In genomic region chr1:119968068-119968492, GRCh38 we compare ENCODE assay signal across 8 cellular contexts.
A peak's percentile ranks its signal among the peaks of the same experiment; 100 is the strongest.
DNase-seq lines count a peak whose midpoint lies in the region; FAIRE-seq and TF ChIP-seq lines count a peak whose summit lies in the region.

No MANE protein-coding gene starts in this region.

- no peaks in the 10 kb centered on the region for H3K9me3 ChIP-seq in astrocyte (ENCODE audit: insufficient read depth, low read depth, low read length)

- H4K20me1 ChIP-seq in astrocyte (ENCODE audit: insufficient read depth, low read length): peaks cover 43% of the 10 kb centered on the region

- peak overlapping the region; percentile 47 for H3K27ac Mint-ChIP-seq in astrocyte (ENCODE audit: unreplicated experiment)

- TF ChIP-seq CTCF in astrocyte (IDR thresholded peaks at IDR 0.05; ENCODE audit: insufficient read depth, low read depth, low read length): peak; percentile 69

- H3K4me1 ChIP-seq in astrocyte (ENCODE audit: insufficient read depth, low read length): peaks cover 14% of the 10 kb centered on the region

- H3K9ac ChIP-seq in astrocyte (ENCODE audit: low read length): no peak overlapping the region

- no peaks in the 10 kb centered on the region for H3K9me3 Mint-ChIP-seq in astrocyte (ENCODE audit: unreplicated experiment)

- no peak overlapping the region for H3K4me2 ChIP-seq in astrocyte (ENCODE audit: low read length)

- H3K4me3 Mint-ChIP-seq in astrocyte (ENCODE audit: unreplicated experiment): no peak overlapping the region

- peaks cover 34% of the 10 kb centered on the region for H3K4me1 Mint-ChIP-seq in astrocyte (ENCODE audit: low read depth, unreplicated experiment)

- no peak overlapping the region for H3K27ac ChIP-seq in astrocyte (ENCODE audit: low read depth, low read length)

- peak; percentile 80 for DNase-seq in COLO668 (lab: John Stamatoyannopoulos, UW; ENCODE audit: unreplicated experiment)
- peak; percentile 13 for DNase-seq in GM19238 (ENCODE audit: insufficient read length, low spot score)
- peak in 67 of 76 experiments; percentile 1 to 80 (median 50) for DNase-seq in HUDEP-2 (lab: John Stamatoyannopoulos, UW; ENCODE audit: unreplicated experiment in 76 of 76)
- DNase-seq in T-helper 22 cell (ENCODE audit: low read depth): peak; percentile 25
- DNase-seq in astrocyte (ENCODE audit: low read depth): no peak
- peak; percentile 33 for DNase-seq in iris pigment epithelial cell (ENCODE audit: low read depth)
- peak; percentile 23 to 71 (median 47) for DNase-seq in stimulated activated CD4-positive, alpha-beta T cell treated with anti-CD3 and anti-CD28 coated beads, TNF-alpha, amount 100 ng/mL, for 1 hour (ENCODE audit: low read depth in 3 of 3, low spot score in 1 of 3)
- DNase-seq in putamen (ENCODE audit: low spot score): no peak

- no peak for FAIRE-seq in astrocyte (lab: Jason Lieb, UNC)

- H3K36me3 Mint-ChIP-seq in astrocyte (ENCODE audit: low read depth, unreplicated experiment): peaks cover 39% of the 10 kb centered on the region

- H3K27me3 Mint-ChIP-seq in astrocyte (ENCODE audit: low read depth, unreplicated experiment): no peaks in the 10 kb centered on the region

- peaks cover 11% of the 10 kb centered on the region for H3K79me2 ChIP-seq in astrocyte (ENCODE audit: insufficient read depth, low read length)

- H2AFZ ChIP-seq in astrocyte (ENCODE audit: low read depth, low read length): no peak overlapping the region

- H3K27me3 ChIP-seq in astrocyte (ENCODE audit: insufficient read depth, low read length): no peaks in the 10 kb centered on the region

- no peak overlapping the region for H3K4me3 ChIP-seq in astrocyte (ENCODE audit: insufficient read depth, low read depth, low read length)

- H3K36me3 ChIP-seq in astrocyte (ENCODE audit: insufficient read depth, low read length): peaks cover 35% of the 10 kb centered on the region

Comparison
In these comparisons a context has a peak if more than half of its experiments do, and no peak if none do; other contexts are left out.
1. DNase-seq: peak in COLO668 (single experiment), GM19238 (single experiment), HUDEP-2 (67 of 76), T-helper 22 cell (single experiment), iris pigment epithelial cell (single experiment) and stimulated activated CD4-positive, alpha-beta T cell treated with anti-CD3 and anti-CD28 coated beads, TNF-alpha, amount 100 ng/mL, for 1 hour (3 of 3); none in astrocyte (single experiment) and putamen (single experiment).